In the genomic region with DNA sequence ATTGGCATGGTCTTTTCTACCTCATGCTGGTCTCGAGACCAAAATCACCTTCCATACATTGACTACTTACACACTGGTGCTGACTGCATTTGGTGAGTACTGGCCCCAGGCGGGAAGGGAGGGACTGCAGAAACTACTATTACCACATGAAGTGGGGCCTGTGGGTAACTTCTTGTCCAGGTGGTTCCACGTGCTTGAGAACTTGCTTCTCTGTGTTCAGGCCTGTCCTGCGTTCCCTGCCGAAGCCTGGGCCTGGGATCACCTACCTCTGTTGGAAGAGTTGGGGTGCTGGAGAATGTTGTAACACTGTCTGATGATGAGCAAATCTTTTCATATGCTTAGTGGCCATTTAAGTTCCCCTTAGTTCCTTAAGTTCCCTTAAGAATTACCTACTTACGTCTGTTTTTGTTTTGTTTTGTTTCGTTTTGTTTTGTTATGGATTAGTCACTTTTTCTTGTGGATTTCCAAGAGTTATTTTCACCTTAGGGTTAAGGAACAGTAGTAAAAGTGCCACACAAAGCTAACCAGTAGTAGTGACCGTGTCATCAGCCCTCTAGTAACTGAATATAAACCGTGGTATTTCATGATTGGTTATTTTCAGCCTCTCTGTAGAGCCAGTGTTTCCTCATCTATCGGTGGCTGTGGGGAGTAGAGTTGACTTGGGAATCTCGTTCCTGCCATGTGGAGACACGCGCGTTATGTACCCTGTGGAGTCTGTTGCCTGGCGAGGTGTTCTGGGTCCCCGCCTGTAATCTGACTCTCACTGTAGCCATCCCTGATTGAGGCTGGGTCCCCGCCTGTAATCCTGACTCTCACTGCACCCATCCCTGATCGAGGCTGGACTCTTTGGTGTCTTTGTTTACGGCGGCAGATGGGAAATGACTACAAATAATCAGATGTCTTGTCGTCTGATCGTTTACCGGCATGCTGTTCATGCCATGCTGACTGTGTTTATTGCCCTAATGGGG, we compare ENCODE assay signal across 20 cellular contexts.
DNase-seq lines count a peak whose midpoint lies in the region; ATAC-seq and TF ChIP-seq lines count a peak whose summit lies in the region.
"Had no signal": no experiment of that assay in that cellular context is flagged by ENCODE, and none has a peak within 500 bp of the region (broad histone marks: within the 10 kb centered on the region; RNA-seq: fewer than 3 reads in every experiment).

No MANE protein-coding gene starts in this region.

- intact Hi-C loops in naive thymus-derived CD4-positive, alpha-beta T cell (cut with micrococcal nuclease) = no loop called here
- intact Hi-C loops in stomach (cut with DNase I; ENCODE audit: low total_unique reads) = loop anchor here (10.0 kb wide), 1 partner anchor 116 kb away; no protein-coding TSS in a partner anchor

- no peak overlapping the region for H3K27ac ChIP-seq in CD4-positive, CD25-positive, alpha-beta regulatory T cell (ENCODE audit: insufficient read depth, low read length, poor library complexity, severe bottlenecking)
- H3K27ac ChIP-seq in HL-60 (replicated peaks) = peak overlapping the region; percentile 39; the same call in 1 of the 2 replicates
- H3K27ac ChIP-seq in naive thymus-derived CD4-positive, alpha-beta T cell (ENCODE audit: low read depth, low read length) = no peak overlapping the region
- H3K27ac ChIP-seq in stomach = no peak overlapping the region
- H3K27ac ChIP-seq: pancreas, WERI-Rb-1 had no signal

- no peaks in the 10 kb centered on the region for H3K9me3 ChIP-seq in CD4-positive, CD25-positive, alpha-beta regulatory T cell (ENCODE audit: control insufficient read depth in 2 of 2, low read length in 2 of 2)
- H3K9me3 ChIP-seq in naive thymus-derived CD4-positive, alpha-beta T cell (ENCODE audit: control insufficient read depth in 2 of 3, low read length in 3 of 3) = no peaks in the 10 kb centered on the region
- no peaks in the 10 kb centered on the region for H3K9me3 ChIP-seq in stomach
- H3K9me3 ChIP-seq: pancreas had no signal

- no peak for DNase-seq in CD4-positive, CD25-positive, alpha-beta regulatory T cell
- DNase-seq in HL-60 (ENCODE audit: low read depth in 1 of 2, low spot score in 1 of 2) (peak; percentile 14 to 35), NCI-H524 (lab: John Stamatoyannopoulos, UW) (no peak), stomach (no peak)
- DNase-seq in naive thymus-derived CD4-positive, alpha-beta T cell = no peak
- no peak for DNase-seq in activated effector memory CD4-positive, alpha-beta T cell treated with anti-CD3 and anti-CD28 coated beads, Interleukin-2, amount 50 U/mL, for 16 hours
- DNase-seq: activated CD8-positive, alpha-beta memory T cell treated with anti-CD3 and anti-CD28 coated beads, Interleukin-2, amount 50 U/mL, for 48 hours; amniotic stem cell; DMS53; glutamatergic neuron; NCI-H1092; NCI-H446; pancreas; SW 1271; WERI-Rb-1 had no signal

- peak overlapping the region in 2 of 3 donors; percentile 46 to 70 for H3K27ac Mint-ChIP-seq in CD4-positive, CD25-positive, alpha-beta regulatory T cell
- peak overlapping the region; percentile 63 for H3K27ac Mint-ChIP-seq in activated T-helper 17 cell treated with anti-CD3 and anti-CD28 coated beads, Interleukin-2, amount 50 U/mL, for 72 hours
- H3K27ac Mint-ChIP-seq in naive thymus-derived CD4-positive, alpha-beta T cell = peak overlapping the region in 7 of 9 donors; percentile 22 to 82 (median 63)
- H3K27ac Mint-ChIP-seq: B cell, mesothelial cell of epicardium had no signal

- TF ChIP-seq POLR2A in stomach (IDR thresholded peaks at IDR 0.05) = no peak

- H3K27me3 ChIP-seq in CD4-positive, CD25-positive, alpha-beta regulatory T cell (ENCODE audit: control insufficient read depth, insufficient read depth, low read length) = no peaks in the 10 kb centered on the region
- no peaks in the 10 kb centered on the region for H3K27me3 ChIP-seq in HL-60 (ENCODE audit: insufficient read depth, poor library complexity, severe bottlenecking)
- H3K27me3 ChIP-seq in naive thymus-derived CD4-positive, alpha-beta T cell (ENCODE audit: control insufficient read depth in 2 of 2, insufficient read depth in 2 of 2, low read length in 2 of 2) = no peaks in the 10 kb centered on the region
- H3K27me3 ChIP-seq in stomach = no peaks in the 10 kb centered on the region
- H3K27me3 ChIP-seq: pancreas had no signal

- peaks cover 0 to 2% (median 0%) of the 10 kb centered on the region in 4 donors for H3K4me1 Mint-ChIP-seq in CD4-positive, CD25-positive, alpha-beta regulatory T cell
- no peaks in the 10 kb centered on the region for H3K4me1 Mint-ChIP-seq in activated T-helper 17 cell treated with anti-CD3 and anti-CD28 coated beads, Interleukin-2, amount 50 U/mL, for 72 hours
- peaks cover 0 to 15% (median 0%) of the 10 kb centered on the region in 7 donors for H3K4me1 Mint-ChIP-seq in naive thymus-derived CD4-positive, alpha-beta T cell

- no peak overlapping the region for H3K4me3 Mint-ChIP-seq in CD4-positive, CD25-positive, alpha-beta regulatory T cell
- no peak overlapping the region for H3K4me3 Mint-ChIP-seq in activated T-helper 17 cell treated with anti-CD3 and anti-CD28 coated beads, Interleukin-2, amount 50 U/mL, for 72 hours
- H3K4me3 Mint-ChIP-seq in naive thymus-derived CD4-positive, alpha-beta T cell = no peak overlapping the region
- H3K4me3 Mint-ChIP-seq: B cell, mesothelial cell of epicardium had no signal

- TF ChIP-seq CTCF in HL-60 (IDR thresholded peaks at IDR 0.05; ENCODE audit: insufficient read depth, low read length) = no peak
- no peak for TF ChIP-seq CTCF in stomach (IDR thresholded peaks at IDR 0.05)

- WGBS in stomach, 5 donors = 89 to 92% (median 90%) methylated on average over 21 to 23 of the region's 23 CpGs

- no peak for TF ChIP-seq EP300 in stomach (IDR thresholded peaks at IDR 0.05)

- H3K4me3 ChIP-seq in CD4-positive, CD25-positive, alpha-beta regulatory T cell (ENCODE audit: low read depth, low read length) = no peak overlapping the region
- no peak overlapping the region for H3K4me3 ChIP-seq in HL-60 (replicated peaks; ENCODE audit: insufficient read depth, low read length)
- H3K4me3 ChIP-seq in naive thymus-derived CD4-positive, alpha-beta T cell (ENCODE audit: low read length) = no peak overlapping the region
- no peak overlapping the region for H3K4me3 ChIP-seq in stomach
- H3K4me3 ChIP-seq: pancreas had no signal

- H3K36me3 Mint-ChIP-seq in CD4-positive, CD25-positive, alpha-beta regulatory T cell = peaks cover 43% of the 10 kb centered on the region
- H3K36me3 Mint-ChIP-seq in activated T-helper 17 cell treated with anti-CD3 and anti-CD28 coated beads, Interleukin-2, amount 50 U/mL, for 72 hours (ENCODE audit: low read depth) = peaks cover 98% of the 10 kb centered on the region
- H3K36me3 Mint-ChIP-seq in naive thymus-derived CD4-positive, alpha-beta T cell = peaks cover 1 to 52% (median 14%) of the 10 kb centered on the region in 5 donors

- H3K27me3 Mint-ChIP-seq in CD4-positive, CD25-positive, alpha-beta regulatory T cell = no peaks in the 10 kb centered on the region
- H3K27me3 Mint-ChIP-seq in activated T-helper 17 cell treated with anti-CD3 and anti-CD28 coated beads, Interleukin-2, amount 50 U/mL, for 72 hours = no peaks in the 10 kb centered on the region
- no peaks in the 10 kb centered on the region for H3K27me3 Mint-ChIP-seq in naive thymus-derived CD4-positive, alpha-beta T cell
- H3K27me3 Mint-ChIP-seq: B cell had no signal

- CTCF ChIA-PET in naive thymus-derived CD4-positive, alpha-beta T cell (lab: Charles Lee) = no interaction called here

- ATAC-seq in CD4-positive, CD25-positive, alpha-beta regulatory T cell (ENCODE audit: low read depth in 2 of 2) = no peak
- no peak for ATAC-seq in activated T-helper 17 cell treated with anti-CD3 and anti-CD28 coated beads, Interleukin-2, amount 50 U/mL, for 72 hours (replicated peaks)
- ATAC-seq in naive thymus-derived CD4-positive, alpha-beta T cell = peak; percentile 49
- ATAC-seq in GM18861 (IDR thresholded peaks at IDR 0.05; ENCODE audit: unreplicated experiment) = no peak
- ATAC-seq: HepG2, pancreas had no signal

- H3K9me3 Mint-ChIP-seq in CD4-positive, CD25-positive, alpha-beta regulatory T cell = no peaks in the 10 kb centered on the region
- H3K9me3 Mint-ChIP-seq in activated T-helper 17 cell treated with anti-CD3 and anti-CD28 coated beads, Interleukin-2, amount 50 U/mL, for 72 hours = no peaks in the 10 kb centered on the region
- no peaks in the 10 kb centered on the region for H3K9me3 Mint-ChIP-seq in naive thymus-derived CD4-positive, alpha-beta T cell
- H3K9me3 Mint-ChIP-seq: mesothelial cell of epicardium had no signal

- H3K4me1 ChIP-seq in CD4-positive, CD25-positive, alpha-beta regulatory T cell (ENCODE audit: control insufficient read depth, insufficient read depth, low read length, poor library complexity, severe bottlenecking) = no peaks in the 10 kb centered on the region
- no peaks in the 10 kb centered on the region for H3K4me1 ChIP-seq in naive thymus-derived CD4-positive, alpha-beta T cell (ENCODE audit: control insufficient read depth in 2 of 2, insufficient read depth in 2 of 2, low read length in 2 of 2)
- H3K4me1 ChIP-seq in stomach = peaks cover 16 to 34% (median 23%) of the 10 kb centered on the region in 4 donors

- POLR2A ChIA-PET in naive thymus-derived CD4-positive, alpha-beta T cell (lab: Charles Lee) = no interaction called here

- H3K36me3 ChIP-seq in CD4-positive, CD25-positive, alpha-beta regulatory T cell (ENCODE audit: control insufficient read depth, insufficient read depth, low read length) = peaks cover 73% of the 10 kb centered on the region
- H3K36me3 ChIP-seq in naive thymus-derived CD4-positive, alpha-beta T cell (ENCODE audit: control insufficient read depth in 2 of 3, insufficient read depth in 3 of 3, low read length in 3 of 3) = peaks cover 0 to 100% (median 17%) of the 10 kb centered on the region in 3 experiments
- peaks cover 36 to 92% (median 77%) of the 10 kb centered on the region in 4 donors for H3K36me3 ChIP-seq in stomach

Comparison
In these comparisons a context has a peak if more than half of its experiments do, and no peak if none do; other contexts are left out.
1. DNase-seq: peak in HL-60 (2 of 2); none in CD4-positive, CD25-positive, alpha-beta regulatory T cell (0 of 3), naive thymus-derived CD4-positive, alpha-beta T cell (0 of 9), NCI-H524 (0 of 2), activated effector memory CD4-positive, alpha-beta T cell treated with anti-CD3 and anti-CD28 coated beads, Interleukin-2, amount 50 U/mL, for 16 hours (single experiment) and stomach (single experiment).
2. Peak in every context shown above with its lines, with median percentiles within 50 percentile points of each other: H3K27ac Mint-ChIP-seq.